ENCODE assay signal across 8 cellular contexts in genomic region chr12:64669270-64669842, GRCh38. TPM values are rescaled to one million over a fixed set of nuclear protein-coding genes. Genes with fewer than 3 reads are reported as not detected.
A peak's percentile ranks its signal among the peaks of the same experiment; 100 is the strongest.
DNase-seq lines count a peak whose midpoint lies in the region; ATAC-seq and TF ChIP-seq lines count a peak whose summit lies in the region.

No MANE protein-coding gene starts in this region.

- TF ChIP-seq CTCF in epithelial cell of proximal tubule (conservative IDR thresholded peaks at IDR 0.05; ENCODE audit: low read depth, low read length) = no peak
- no peak for TF ChIP-seq CTCF in psoas muscle (IDR thresholded peaks at IDR 0.05)

- 41 to 51% (median 42%) methylated on average over 10 of the region's 10 CpGs for WGBS in psoas muscle, 3 donors

- ATAC-seq in GM19351 (IDR thresholded peaks at IDR 0.05; ENCODE audit: unreplicated experiment) (peak; percentile 66), HG03378 (IDR thresholded peaks at IDR 0.05; ENCODE audit: unreplicated experiment) (peak; percentile 76), psoas muscle (peak in 1 of 4 donors; percentile 41)

- no peaks in the 10 kb centered on the region for H3K9me3 ChIP-seq in psoas muscle

- no peaks in the 10 kb centered on the region for H3K36me3 ChIP-seq in psoas muscle (ENCODE audit: insufficient read depth in 1 of 2, low read depth in 1 of 2)

- peak overlapping the region; percentile 10 for H3K4me3 ChIP-seq in epithelial cell of proximal tubule (ENCODE audit: low read depth, low read length)
- peak overlapping the region; percentile 15 for H3K4me3 ChIP-seq in psoas muscle

- peak overlapping the region; percentile 44 for H3K27ac ChIP-seq in psoas muscle

- intact Hi-C loops in psoas muscle (cut with DNase I) = no loop called here

- H3K4me1 ChIP-seq in psoas muscle = peaks cover 38% of the 10 kb centered on the region

- DNase-seq in CMK (ENCODE audit: low read depth) = peak; percentile 54
- DNase-seq in T-helper 2 cell = peak in 3 of 5 experiments; percentile 27 to 92 (median 89)
- no peak for DNase-seq in epithelial cell of proximal tubule (ENCODE audit: low read depth)
- DNase-seq in psoas muscle = peak in 1 of 2 donors; percentile 25
- DNase-seq in NCI-H128 (lab: John Stamatoyannopoulos, UW; ENCODE audit: unreplicated experiment) = no peak
- no peak for DNase-seq in epidermal melanocyte (ENCODE audit: insufficient read length, low spot score)

- no peaks in the 10 kb centered on the region for H3K27me3 ChIP-seq in psoas muscle (ENCODE audit: insufficient read depth in 3 of 3, low read length in 2 of 3)

RNA-seq across cellular contexts. Expression of gene RASSF3, which starts 59.1 kb away (rescaled TPM):
- total RNA-seq in epithelial cell of proximal tubule (14.9 and 15.4 TPM in 2 replicates), psoas muscle (10 to 100 TPM in 3 of 4 donors, 1 to 10 TPM in 1; 7.0 to 30.6 (median 19.0) TPM)
- polyA plus RNA-seq in psoas muscle = 10 to 100 TPM in 1 of 3 donors, 1 to 10 TPM in 2; 4.9 to 18.5 (median 9.8) TPM

Comparison
In these comparisons a context has a peak if more than half of its experiments do, and no peak if none do; other contexts are left out.
1. DNase-seq: peak in CMK (single experiment) and T-helper 2 cell (3 of 5); none in epithelial cell of proximal tubule (single experiment), NCI-H128 (single experiment) and epidermal melanocyte (single experiment).